23 cellular contexts compared by ENCODE assay signal in the genomic region with DNA sequence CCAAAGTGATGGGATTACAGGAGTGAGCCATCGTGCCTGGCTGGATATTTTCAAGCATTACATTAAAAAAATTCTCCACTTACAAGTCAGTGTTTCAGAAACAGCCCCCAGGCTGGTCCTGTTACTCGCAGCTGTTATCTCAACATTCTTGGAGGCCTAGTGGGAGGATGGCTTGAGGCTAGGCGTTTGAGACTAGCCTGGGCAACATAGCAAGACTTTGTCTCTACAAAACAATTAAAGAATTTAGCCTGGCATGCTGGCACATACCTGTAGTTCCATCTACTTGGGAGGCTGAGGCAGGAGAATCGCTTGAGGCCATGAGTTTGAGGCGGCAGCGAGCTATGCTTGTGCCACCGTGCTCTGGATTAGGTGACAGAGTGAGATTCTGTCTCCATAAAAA. TPM values are rescaled to one million over a fixed set of nuclear protein-coding genes. Genes with fewer than 3 reads are reported as not detected.
"Had no signal": no experiment of that assay in that cellular context is flagged by ENCODE, and none has a peak within 500 bp of the region (broad histone marks: within the 10 kb centered on the region; RNA-seq: fewer than 3 reads in every experiment).

No MANE protein-coding gene starts in this region.

- ATAC-seq: activated CD8-positive, alpha-beta memory T cell treated with anti-CD3 and anti-CD28 coated beads, Interleukin-2, amount 10 ng/mL, durations not matched to agents 7 days and 5 days; effector memory CD8-positive, alpha-beta T cell; gastrocnemius medialis; heart left ventricle; left ventricle myocardium superior; naive thymus-derived CD4-positive, alpha-beta T cell; right cardiac atrium had no signal

- H3K27me3 Mint-ChIP-seq: activated naive CD8-positive, alpha-beta T cell; memory B cell; naive thymus-derived CD4-positive, alpha-beta T cell; type B pancreatic cell had no signal

- H3K9me3 Mint-ChIP-seq: activated CD4-positive, alpha-beta memory T cell treated with anti-CD3 and anti-CD28 coated beads, Interleukin-2, amount 10 ng/mL, durations not matched to agents 7 days and 5 days; effector memory CD8-positive, alpha-beta T cell; memory B cell; naive thymus-derived CD4-positive, alpha-beta T cell; type B pancreatic cell had no signal

- H3K9me3 ChIP-seq: gastrocnemius medialis, heart left ventricle, mucosa of descending colon, psoas muscle, stomach had no signal

- H3K27ac ChIP-seq: gastrocnemius medialis, heart left ventricle, psoas muscle, skin epidermis had no signal

- H3K27me3 ChIP-seq: gastrocnemius medialis, heart left ventricle, stomach had no signal

- H3K4me1 ChIP-seq: gastrocnemius medialis, heart left ventricle had no signal

- H3K27ac Mint-ChIP-seq: activated CD4-positive, alpha-beta memory T cell treated with anti-CD3 and anti-CD28 coated beads, Interleukin-2, amount 10 ng/mL, durations not matched to agents 7 days and 5 days; activated CD8-positive, alpha-beta memory T cell treated with anti-CD3 and anti-CD28 coated beads, Interleukin-2, amount 10 ng/mL, durations not matched to agents 7 days and 5 days; activated naive CD8-positive, alpha-beta T cell; effector memory CD8-positive, alpha-beta T cell; memory B cell had no signal

- H3K4me3 Mint-ChIP-seq: activated CD4-positive, alpha-beta memory T cell treated with anti-CD3 and anti-CD28 coated beads, Interleukin-2, amount 10 ng/mL, durations not matched to agents 7 days and 5 days; activated CD8-positive, alpha-beta memory T cell treated with anti-CD3 and anti-CD28 coated beads, Interleukin-2, amount 10 ng/mL, durations not matched to agents 7 days and 5 days; activated naive CD8-positive, alpha-beta T cell; effector memory CD8-positive, alpha-beta T cell; memory B cell; naive thymus-derived CD4-positive, alpha-beta T cell; type B pancreatic cell had no signal

- H3K4me1 Mint-ChIP-seq: activated CD8-positive, alpha-beta memory T cell treated with anti-CD3 and anti-CD28 coated beads, Interleukin-2, amount 10 ng/mL, durations not matched to agents 7 days and 5 days; naive thymus-derived CD4-positive, alpha-beta T cell had no signal

- H3K4me3 ChIP-seq: gastrocnemius medialis, heart left ventricle, mucosa of descending colon, psoas muscle, skin epidermis, stomach had no signal

- H3K36me3 Mint-ChIP-seq: activated CD8-positive, alpha-beta memory T cell treated with anti-CD3 and anti-CD28 coated beads, Interleukin-2, amount 10 ng/mL, durations not matched to agents 7 days and 5 days; activated naive CD8-positive, alpha-beta T cell; memory B cell; naive thymus-derived CD4-positive, alpha-beta T cell; type B pancreatic cell had no signal

- H3K36me3 ChIP-seq: gastrocnemius medialis, heart left ventricle, stomach had no signal

- DNase-seq: activated CD4-positive, alpha-beta memory T cell treated with anti-CD3 and anti-CD28 coated beads, Interleukin-2, amount 10 ng/mL, durations not matched to agents 7 days and 5 days; activated CD4-positive, alpha-beta T cell treated with anti-CD3 and anti-CD28 coated beads for 48 hours; activated CD4-positive, CD25-positive, alpha-beta regulatory T cell; activated CD8-positive, alpha-beta memory T cell treated with anti-CD3 and anti-CD28 coated beads, Interleukin-2, amount 10 ng/mL, durations not matched to agents 7 days and 5 days; amygdala; caudate nucleus; effector memory CD8-positive, alpha-beta T cell; heart left ventricle; kidney glomerular epithelial cell; left ventricle myocardium superior; naive thymus-derived CD4-positive, alpha-beta T cell; psoas muscle; right cardiac atrium; stimulated activated CD4-positive, alpha-beta T cell treated with anti-CD3 and anti-CD28 coated beads, Interleukin-2, amount 100 ng/mL, for 48 hours; T-helper 9 cell had no signal

RNA-seq across cellular contexts. Expression of gene SPNS3, which starts 26.5 kb away (rescaled TPM):
- total RNA-seq: gastrocnemius medialis, osteocyte, psoas muscle had no signal
